20 cellular contexts compared by ENCODE assay signal in the genomic region with DNA sequence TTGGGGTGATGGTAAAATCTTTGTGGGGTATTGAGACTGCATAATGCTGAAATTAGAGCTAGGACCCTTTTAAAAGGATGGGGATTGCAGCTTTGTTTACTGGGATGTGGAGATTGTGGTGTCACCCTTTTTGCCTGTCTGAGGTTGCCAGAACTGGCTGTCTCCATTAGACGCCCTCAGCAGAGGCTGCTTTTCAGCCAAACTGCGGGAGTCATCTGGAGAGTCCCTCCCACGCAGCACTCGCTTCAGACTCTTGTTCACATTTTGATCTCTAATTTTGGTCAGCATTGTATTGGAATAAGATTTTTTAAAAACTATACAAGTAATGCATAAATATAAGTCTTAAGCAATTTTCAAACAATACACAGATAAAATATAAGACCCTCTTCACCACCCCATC.
"Had no signal": no experiment of that assay in that cellular context is flagged by ENCODE, and none has a peak within 500 bp of the region (broad histone marks: within the 10 kb centered on the region; RNA-seq: fewer than 3 reads in every experiment).

No MANE protein-coding gene starts in this region.

- H3K4me3 ChIP-seq: hepatocyte, mucosa of descending colon, SJSA1 had no signal

- H3K4me3 Mint-ChIP-seq: activated CD8-positive, alpha-beta T cell treated with anti-CD3 and anti-CD28 coated beads for 36 hours; activated naive CD8-positive, alpha-beta T cell; effector memory CD8-positive, alpha-beta T cell; memory B cell; naive thymus-derived CD4-positive, alpha-beta T cell had no signal

- H3K9me3 ChIP-seq: mucosa of descending colon, neutrophil, SJSA1 had no signal

- H3K27me3 Mint-ChIP-seq: activated CD8-positive, alpha-beta T cell treated with anti-CD3 and anti-CD28 coated beads for 36 hours; activated naive CD8-positive, alpha-beta T cell; effector memory CD8-positive, alpha-beta T cell; memory B cell; naive thymus-derived CD4-positive, alpha-beta T cell had no signal

- H3K9me3 Mint-ChIP-seq: activated CD8-positive, alpha-beta T cell treated with anti-CD3 and anti-CD28 coated beads for 36 hours; effector memory CD8-positive, alpha-beta T cell; memory B cell; naive thymus-derived CD4-positive, alpha-beta T cell had no signal

- H2AFZ ChIP-seq: hepatocyte had no signal

- H3K4me2 ChIP-seq: hepatocyte had no signal

- DNase-seq: activated CD8-positive, alpha-beta memory T cell treated with anti-CD3 and anti-CD28 coated beads, Interleukin-2, amount 50 U/mL, for 4 hours; activated CD8-positive, alpha-beta T cell treated with anti-CD3 and anti-CD28 coated beads for 36 hours; activated gamma-delta T cell; activated T-cell treated with anti-CD3 and anti-CD28 coated beads, Interleukin-2, amount 50 U/mL, for 48 hours; amniotic stem cell; effector memory CD8-positive, alpha-beta T cell; mucosa of descending colon; naive thymus-derived CD4-positive, alpha-beta T cell; retina; stimulated activated CD4-positive, alpha-beta T cell treated with anti-CD3 and anti-CD28 coated beads, Interleukin-4, amount 100 ng/mL, for 1 hour; stimulated activated naive CD4-positive, alpha-beta T cell; substantia nigra; SW 1271; trophoblast cell had no signal

- H3K27me3 ChIP-seq: hepatocyte, neutrophil, SJSA1 had no signal

- H3K27ac Mint-ChIP-seq: activated CD8-positive, alpha-beta T cell treated with anti-CD3 and anti-CD28 coated beads for 36 hours; activated naive CD8-positive, alpha-beta T cell; naive thymus-derived CD4-positive, alpha-beta T cell had no signal

- H3K27ac ChIP-seq: epithelial cell of prostate, hepatocyte, neutrophil, SJSA1 had no signal
